Comparison of ENCODE assay signal across 18 cellular contexts in genomic region chr15:73386886-73387506, GRCh38. TPM values are rescaled to one million over a fixed set of nuclear protein-coding genes. Genes with fewer than 3 reads are reported as not detected.
DNase-seq lines count a peak whose midpoint lies in the region; ATAC-seq and TF ChIP-seq lines count a peak whose summit lies in the region.
"Had no signal": no experiment of that assay in that cellular context is flagged by ENCODE, and none has a peak within 500 bp of the region (broad histone marks: within the 10 kb centered on the region; RNA-seq: fewer than 3 reads in every experiment).

No MANE protein-coding gene starts in this region.

- no peaks in the 10 kb centered on the region for H3K79me2 ChIP-seq in PC-3 (ENCODE audit: low read length)

- ATAC-seq in PC-3: no peak
- no peak for ATAC-seq in upper lobe of right lung
- no peak for ATAC-seq in upper lobe of left lung (ENCODE audit: low FRiP score in 2 of 2)
- no peak for ATAC-seq in GM19351 (IDR thresholded peaks at IDR 0.05; ENCODE audit: unreplicated experiment)

- no peaks in the 10 kb centered on the region for H4K20me1 ChIP-seq in PC-3 (ENCODE audit: low read length)

- no peaks in the 10 kb centered on the region for H3K9me2 ChIP-seq in PC-3 (replicated peaks; ENCODE audit: low read length)
- H3K9me2 ChIP-seq: SK-N-SH had no signal

- H3K4me3 ChIP-seq in PC-3 (ENCODE audit: low read length) (no peak overlapping the region), upper lobe of right lung (no peak overlapping the region), upper lobe of left lung (no peak overlapping the region)

- no peak overlapping the region for H3K9ac ChIP-seq in PC-3 (ENCODE audit: low read length)
- H3K9ac ChIP-seq: SK-N-SH had no signal

- H3K27me3 ChIP-seq in PC-3 (ENCODE audit: low read length): no peaks in the 10 kb centered on the region
- H3K27me3 ChIP-seq in upper lobe of right lung: no peaks in the 10 kb centered on the region
- H3K27me3 ChIP-seq in upper lobe of left lung: no peaks in the 10 kb centered on the region

- POLR2A ChIA-PET in PC-3 (lab: Charles Lee; ENCODE audit: unreplicated experiment): no interaction called here

- CTCF ChIA-PET in PC-3 (lab: Charles Lee): no interaction called here

- BruUV-seq in PC-3 (replicated peaks; lab: Mats Ljungman, UMichigan): no TSS peak

- TF ChIP-seq POLR2A in upper lobe of left lung (IDR thresholded peaks at IDR 0.05): no peak

- H3K36me3 ChIP-seq in PC-3 (ENCODE audit: low read depth, low read length) (no peaks in the 10 kb centered on the region), upper lobe of right lung (no peaks in the 10 kb centered on the region), upper lobe of left lung (no peaks in the 10 kb centered on the region)
- H3K36me3 ChIP-seq: BE2C had no signal

- DNase-seq in NCI-H2171 treated with DMSO at 0.1 percent for 48 hours (lab: John Stamatoyannopoulos, UW) (peak; percentile 66), NCI-H2171 (lab: John Stamatoyannopoulos, UW) (no peak), PC-3 (no peak), iPS-NIHi11 (ENCODE audit: low spot score) (peak; percentile 46), upper lobe of right lung (peak; percentile 16), SK-N-DZ (ENCODE audit: low spot score) (no peak), upper lobe of left lung (no peak)
- DNase-seq: BE2C; Calu3; CD4-positive, alpha-beta memory T cell; DMS53; GOT3; NCI-H2029; NCI-H510A treated with DMSO at 0.1 percent for 48 hours; SK-N-SH had no signal

- no peak overlapping the region for H3K4me2 ChIP-seq in PC-3 (ENCODE audit: low read length)
- H3K4me2 ChIP-seq: SK-N-SH had no signal

- peak overlapping the region; percentile 26; the same call in 1 of the 2 replicates for H3K27ac ChIP-seq in PC-3 (ENCODE audit: low read length)
- no peak overlapping the region for H3K27ac ChIP-seq in upper lobe of right lung
- H3K27ac ChIP-seq in upper lobe of left lung: no peak overlapping the region
- H3K27ac ChIP-seq: 22Rv1 had no signal

- intact Hi-C loops in PC-3 (cut with micrococcal nuclease) (no loop called here), upper lobe of right lung (cut with DNase I) (no loop called here)

- TF ChIP-seq CTCF in PC-3 (conservative IDR thresholded peaks at IDR 0.05; ENCODE audit: low read depth, low read length) (no peak), upper lobe of right lung (IDR thresholded peaks at IDR 0.05) (no peak), upper lobe of left lung (IDR thresholded peaks at IDR 0.05) (no peak)

- H3K4me1 ChIP-seq in PC-3 (ENCODE audit: insufficient read depth, low read length): peaks cover 14% of the 10 kb centered on the region
- H3K4me1 ChIP-seq in upper lobe of right lung: no peaks in the 10 kb centered on the region
- no peaks in the 10 kb centered on the region for H3K4me1 ChIP-seq in upper lobe of left lung
- H3K4me1 ChIP-seq: BE2C had no signal

- no peak overlapping the region for H2AFZ ChIP-seq in PC-3 (ENCODE audit: low read length)

- TF ChIP-seq EP300 in upper lobe of left lung (IDR thresholded peaks at IDR 0.05): no peak

- no peaks in the 10 kb centered on the region for H3F3A ChIP-seq in PC-3 (ENCODE audit: low read length, unreplicated experiment)

- H3K9me3 ChIP-seq in PC-3 (ENCODE audit: low read length): no peaks in the 10 kb centered on the region
- no peaks in the 10 kb centered on the region for H3K9me3 ChIP-seq in upper lobe of right lung
- peaks cover 0 to 3% (median 0%) of the 10 kb centered on the region in 4 donors for H3K9me3 ChIP-seq in upper lobe of left lung
- H3K9me3 ChIP-seq: BE2C, SK-N-SH had no signal

- 57 to 59% methylated on average over 8 of the region's 8 CpGs for WGBS in upper lobe of left lung, 2 donors

RNA-seq across cellular contexts. Expression of gene HCN4, which starts 18.2 kb away (rescaled TPM):
- total RNA-seq in PC-3 (2014; rRNA removed) (not detected in 2 replicates), upper lobe of right lung (0.06 TPM), upper lobe of left lung (under 1 TPM; under 0.01 to 0.69 (median 0.19) TPM)
- polyA plus RNA-seq in SK-N-DZ (2014; cell fraction: cytosol; rRNA removed): 1.6 and 1.9 TPM in 2 replicates
- polyA plus RNA-seq in SK-N-DZ (2014; cell fraction: nucleus; rRNA removed): 1.5 and 1.8 TPM in 2 replicates
- total RNA-seq: CD4-positive, alpha-beta memory T cell; HT-29 had no signal
- polyA plus RNA-seq: CD4-positive, alpha-beta memory T cell; SK-N-SH had no signal

RNA-seq across cellular contexts. Expression of gene REC114, which starts 56.0 kb away (rescaled TPM):
- not detected in 2 replicates for total RNA-seq in PC-3 (2014; rRNA removed)
- total RNA-seq in upper lobe of right lung: not detected
- not detected in 2 replicates for polyA plus RNA-seq in SK-N-DZ (2014; cell fraction: cytosol; rRNA removed)
- not detected in 2 replicates for polyA plus RNA-seq in SK-N-DZ (2014; cell fraction: nucleus; rRNA removed)
- total RNA-seq in upper lobe of left lung: not detected
- total RNA-seq: Calu3; CD4-positive, alpha-beta memory T cell; HT-29 had no signal
- polyA plus RNA-seq: CD4-positive, alpha-beta memory T cell; SK-N-SH had no signal

Comparison
In these comparisons a context has a peak if more than half of its experiments do, and no peak if none do; other contexts are left out.
1. DNase-seq: peak in NCI-H2171 treated with DMSO at 0.1 percent for 48 hours (single experiment), iPS-NIHi11 (single experiment) and upper lobe of right lung (single experiment); none in NCI-H2171 (single experiment), PC-3 (single experiment), SK-N-DZ (single experiment) and upper lobe of left lung (0 of 2).